In the genomic region with DNA sequence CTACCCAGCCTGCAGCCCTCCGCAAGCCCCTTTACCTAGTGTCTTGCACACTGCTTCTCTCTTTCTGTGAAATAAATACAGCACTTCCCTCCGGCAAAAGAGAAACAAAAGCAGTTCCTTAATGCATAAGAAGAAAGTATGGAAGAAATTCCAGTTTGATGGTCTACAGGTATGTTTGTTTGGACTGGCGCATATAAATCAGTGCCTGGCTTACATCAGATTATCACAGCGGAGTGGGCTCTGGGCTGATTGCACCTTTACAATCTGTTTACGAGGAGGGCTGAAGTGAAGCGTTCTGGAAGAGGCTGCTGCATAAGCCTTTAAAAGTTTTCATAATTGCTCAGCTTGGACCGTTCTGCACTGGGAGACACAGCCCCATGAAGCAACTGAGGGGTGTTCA, we compare ENCODE assay signal across 30 cellular contexts.
"Had no signal": no experiment of that assay in that cellular context is flagged by ENCODE, and none has a peak within 500 bp of the region (broad histone marks: within the 10 kb centered on the region; RNA-seq: fewer than 3 reads in every experiment).

No MANE protein-coding gene starts in this region.

- FAIRE-seq: astrocyte, bronchial epithelial cell had no signal

- H3K27me3 ChIP-seq: brain microvascular endothelial cell, foreskin keratinocyte had no signal

- H3K36me3 ChIP-seq: brain microvascular endothelial cell, gastrocnemius medialis, WERI-Rb-1 had no signal

- ATAC-seq: activated CD4-positive, CD25-positive, alpha-beta regulatory T cell treated with anti-CD3 and anti-CD28 coated beads, Interleukin-2, amount 50 U/mL, for 24 hours; activated CD8-positive, alpha-beta T cell treated with anti-CD3 and anti-CD28 coated beads for 36 hours; activated T-cell treated with anti-CD3 and anti-CD28 coated beads, Interleukin-2, amount 50 U/mL, for 4 hours; activated T-helper 17 cell treated with anti-CD3 and anti-CD28 coated beads, Interleukin-2, amount 50 U/mL, for 72 hours; esophagus mucosa; foreskin keratinocyte; gastrocnemius medialis; T-helper 17 cell had no signal

- H3K4me3 ChIP-seq: coronary artery, dorsolateral prefrontal cortex, gastrocnemius medialis had no signal

- H3K4me1 ChIP-seq: foreskin keratinocyte, gastrocnemius medialis had no signal

- DNase-seq: activated B cell treated with CpG ODN at 0.5 μM for 24 hours; activated CD4-positive, alpha-beta T cell treated with anti-CD3 and anti-CD28 coated beads for 48 hours; activated CD4-positive, alpha-beta T cell treated with anti-CD3 and anti-CD28 coated beads, Interleukin-2, amount 50 U/mL, for 1 hour; activated CD4-positive, alpha-beta T cell treated with anti-CD3 and anti-CD28 coated beads, Interleukin-2, amount 50 U/mL, for 48 hours; activated CD8-positive, alpha-beta memory T cell treated with anti-CD3 and anti-CD28 coated beads for 24 hours; activated CD8-positive, alpha-beta T cell treated with anti-CD3 and anti-CD28 coated beads for 36 hours; activated effector memory CD4-positive, alpha-beta T cell treated with Interleukin-2 at 50 U/mL for 16 hours; activated gamma-delta T cell treated with Interleukin-2 at 50 U/mL for 16 hours; activated naive CD4-positive, alpha-beta T cell treated with anti-CD3 and anti-CD28 coated beads, Interleukin-2, amount 50 U/mL, for 16 hours; activated naive CD4-positive, alpha-beta T cell treated with Interleukin-2 at 50 U/mL for 16 hours; activated T-cell treated with anti-CD3 and anti-CD28 coated beads, Interleukin-2, amount 50 U/mL, for 4 hours; amniotic stem cell; anterior cingulate cortex; brain microvascular endothelial cell; dorsolateral prefrontal cortex; effector memory CD4-positive, alpha-beta T cell; endodermal cell; foreskin keratinocyte; gastrocnemius medialis; glutamatergic neuron; T-helper 1 cell; T-helper 17 cell; T1000; WERI-Rb-1 had no signal

- H3K27ac ChIP-seq: brain microvascular endothelial cell, coronary artery, dorsolateral prefrontal cortex, foreskin keratinocyte, gastrocnemius medialis, WERI-Rb-1 had no signal

- H3K9me3 ChIP-seq: gastrocnemius medialis had no signal
